In genomic region chr3:23685484-23686258, GRCh38 we compare ENCODE assay signal across 8 cellular contexts.
DNase-seq lines count a peak whose midpoint lies in the region; ATAC-seq and TF ChIP-seq lines count a peak whose summit lies in the region.

No MANE protein-coding gene starts in this region.

- H3K9me3 ChIP-seq in uterus (no peaks in the 10 kb centered on the region), spleen (peaks cover 0 to 12% (median 8%) of the 10 kb centered on the region in 8 donors)

- H3K4me3 ChIP-seq in lower leg skin (ENCODE audit: low read depth, poor library complexity, severe bottlenecking) (no peak overlapping the region), uterus (no peak overlapping the region), spleen (no peak overlapping the region)

- H3K4me3 Mint-ChIP-seq in naive thymus-derived CD8-positive, alpha-beta T cell, result no peak overlapping the region

- no peak for TF ChIP-seq POLR2A in lower leg skin (IDR thresholded peaks at IDR 0.05)
- no peak for TF ChIP-seq POLR2A in uterus (IDR thresholded peaks at IDR 0.05)
- TF ChIP-seq POLR2A in spleen (IDR thresholded peaks at IDR 0.05), result no peak

- H3K27ac ChIP-seq in uterus (peak overlapping the region; percentile 50 to 58), spleen (no peak overlapping the region)

- H3K4me1 Mint-ChIP-seq in naive thymus-derived CD8-positive, alpha-beta T cell, result peaks cover 0 to 1% (median 0%) of the 10 kb centered on the region in 4 donors

- H3K4me1 ChIP-seq in uterus, result peaks cover 4 to 6% of the 10 kb centered on the region in 2 donors
- peaks cover 0 to 11% (median 2%) of the 10 kb centered on the region in 6 donors for H3K4me1 ChIP-seq in spleen

- H3K27ac Mint-ChIP-seq in naive thymus-derived CD8-positive, alpha-beta T cell, result no peak overlapping the region

- 26 to 27% methylated on average over 10 of the region's 10 CpGs for WGBS in lower leg skin, 2 donors
- 72 to 84% (median 77%) methylated on average over 10 of the region's 10 CpGs for WGBS in spleen, 5 donors

- POLR2A ChIA-PET in naive thymus-derived CD8-positive, alpha-beta T cell (lab: Charles Lee), result interaction anchor here (0.7 kb wide), 1 partner anchor 282 kb away, joined by 4 read pairs; no protein-coding TSS in a partner anchor

- peaks cover 0 to 4% (median 0%) of the 10 kb centered on the region in 3 donors for H3K36me3 Mint-ChIP-seq in naive thymus-derived CD8-positive, alpha-beta T cell

- H3K36me3 ChIP-seq in uterus (no peaks in the 10 kb centered on the region), spleen (no peaks in the 10 kb centered on the region)

- no peak for ATAC-seq in GM21526 (IDR thresholded peaks at IDR 0.05; ENCODE audit: low FRiP score, unreplicated experiment)
- no peak for ATAC-seq in naive thymus-derived CD8-positive, alpha-beta T cell

- no peak for TF ChIP-seq CTCF in lower leg skin (IDR thresholded peaks at IDR 0.05)
- TF ChIP-seq CTCF in uterus (IDR thresholded peaks at IDR 0.05), result no peak
- no peak for TF ChIP-seq CTCF in spleen (IDR thresholded peaks at IDR 0.05 in 8 of 11, conservative IDR thresholded peaks at IDR 0.05 in 3 of 11)

- H3K27me3 Mint-ChIP-seq in naive thymus-derived CD8-positive, alpha-beta T cell, result peaks cover 0 to 5% (median 0%) of the 10 kb centered on the region in 5 donors

- no peaks in the 10 kb centered on the region for H3K27me3 ChIP-seq in uterus
- H3K27me3 ChIP-seq in spleen (replicated peaks in 1 of 7), result no peaks in the 10 kb centered on the region

- peaks cover 0 to 14% (median 6%) of the 10 kb centered on the region in 9 donors for H3K9me3 Mint-ChIP-seq in naive thymus-derived CD8-positive, alpha-beta T cell

- intact Hi-C loops in lower leg skin (cut with DNase I; ENCODE audit: low total_unique reads) (no loop called here), uterus (cut with DNase I; ENCODE audit: low total_unique reads) (no loop called here), spleen (cut with DNase I; ENCODE audit: low total_unique reads) (no loop called here)

- DNase-seq in GM03348 (ENCODE audit: low spot score), result peak; percentile 90
- peak; percentile 30 for DNase-seq in NCI-H1694 (lab: John Stamatoyannopoulos, UW)
- DNase-seq in cerebellar nuclear complex (lab: John Stamatoyannopoulos, UW), result peak; percentile 51 to 60
- DNase-seq in lower leg skin (ENCODE audit: low spot score in 2 of 2), result peak; percentile 91 to 93
- peak; percentile 77 to 89 for DNase-seq in uterus
- no peak for DNase-seq in spleen
- DNase-seq in naive thymus-derived CD8-positive, alpha-beta T cell, result no peak

Comparison
In these comparisons a context has a peak if more than half of its experiments do, and no peak if none do; other contexts are left out.
1. DNase-seq: peak in GM03348 (single experiment), NCI-H1694 (single experiment), cerebellar nuclear complex (2 of 2), lower leg skin (2 of 2) and uterus (2 of 2); none in spleen (single experiment) and naive thymus-derived CD8-positive, alpha-beta T cell (0 of 10).
2. H3K27ac ChIP-seq: peak in uterus (2 of 2); none in spleen (0 of 8).